ENCODE assay signal across 8 cellular contexts in the genomic region with DNA sequence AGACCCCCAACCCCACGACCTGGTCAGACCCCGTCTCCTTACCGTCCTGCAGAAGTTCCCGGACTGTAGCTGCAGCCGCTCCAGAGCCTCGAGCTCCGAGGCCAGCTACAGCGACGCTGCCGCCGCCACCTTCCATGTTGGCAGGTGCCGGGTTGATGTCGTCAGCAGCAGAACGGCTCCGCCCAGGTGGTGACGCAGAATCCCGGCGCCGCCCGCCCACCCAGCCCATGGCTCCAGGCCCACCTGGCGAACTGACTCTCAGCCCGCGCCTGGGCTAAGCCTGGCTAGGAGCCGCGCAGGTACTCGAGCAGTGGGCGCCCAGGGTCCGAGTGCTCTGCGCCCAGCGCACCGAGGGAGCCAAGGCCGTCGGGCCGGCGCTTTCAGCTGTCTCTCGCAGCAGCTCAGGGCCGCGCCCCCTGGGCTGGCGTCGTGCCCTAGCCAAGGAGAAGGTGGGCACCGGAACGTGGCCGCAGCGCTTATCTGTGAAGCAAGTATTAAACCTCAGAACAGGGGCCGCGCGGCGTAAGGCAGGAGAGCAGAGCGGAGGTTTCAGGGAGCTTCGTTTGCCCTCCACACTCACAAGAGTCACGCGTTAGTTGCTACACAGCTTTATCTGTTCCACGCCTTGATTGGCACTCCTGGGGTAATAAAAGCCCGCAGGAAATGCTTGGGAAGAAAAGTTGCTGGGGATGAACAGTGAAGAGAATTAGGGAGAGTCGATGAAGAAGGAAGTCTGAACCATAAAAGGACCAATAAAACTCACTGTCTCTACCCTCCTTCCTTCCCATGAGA. TPM values are rescaled to one million over a fixed set of nuclear protein-coding genes. Genes with fewer than 3 reads are reported as not detected.
DNase-seq lines count a peak whose midpoint lies in the region; ATAC-seq and TF ChIP-seq lines count a peak whose summit lies in the region.

A gene (minus strand): TSS at position 160 of the 792 bp plus-strand sequence. CDS start 24 bp downstream, at position 136.
A gene with protein sequence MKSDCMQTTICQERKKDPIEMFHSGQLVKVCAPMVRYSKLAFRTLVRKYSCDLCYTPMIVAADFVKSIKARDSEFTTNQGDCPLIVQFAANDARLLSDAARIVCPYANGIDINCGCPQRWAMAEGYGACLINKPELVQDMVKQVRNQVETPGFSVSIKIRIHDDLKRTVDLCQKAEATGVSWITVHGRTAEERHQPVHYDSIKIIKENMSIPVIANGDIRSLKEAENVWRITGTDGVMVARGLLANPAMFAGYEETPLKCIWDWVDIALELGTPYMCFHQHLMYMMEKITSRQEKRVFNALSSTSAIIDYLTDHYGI (plus strand): TSS at position 211 of the 792 bp plus-strand sequence. CDS start 3,100 bp downstream, outside the sequence.

- H3K36me3 ChIP-seq in kidney epithelial cell (ENCODE audit: control insufficient read depth, insufficient read depth, low read length): no peaks in the 10 kb centered on the region

- peak; percentile 83 for DNase-seq in AG08395 (ENCODE audit: low spot score)
- peak; percentile 86 for DNase-seq in NCI-H2227 treated with DMSO at 0.1 percent for 48 hours (lab: John Stamatoyannopoulos, UW)
- peak; percentile 78 for DNase-seq in activated CD4-positive, alpha-beta T cell treated with anti-CD3 and anti-CD28 coated beads for 1 hour
- peak; percentile 26 to 55 for DNase-seq in cerebellar nuclear complex (lab: John Stamatoyannopoulos, UW)
- no peak for DNase-seq in kidney epithelial cell (ENCODE audit: low read depth)
- DNase-seq in stimulated activated CD4-positive, alpha-beta T cell treated with anti-CD3 and anti-CD28 coated beads, Interleukin-15, amount 100 ng/mL, for 48 hours (ENCODE audit: low read depth in 2 of 2): peak; percentile 60 to 76

- H3K27me3 ChIP-seq in kidney epithelial cell (ENCODE audit: control insufficient read depth, insufficient read depth, low read length): no peaks in the 10 kb centered on the region

- ATAC-seq in GM18873 (IDR thresholded peaks at IDR 0.05; ENCODE audit: low FRiP score, unreplicated experiment): peak; percentile 91
- peak; percentile 94 for ATAC-seq in HG03108 (IDR thresholded peaks at IDR 0.05; ENCODE audit: unreplicated experiment)

- peak within 1 kb of the TSS; percentile 89 for H3K4me3 ChIP-seq in kidney epithelial cell (ENCODE audit: low read depth, low read length)

- TF ChIP-seq CTCF in kidney epithelial cell (IDR thresholded peaks at IDR 0.05; ENCODE audit: insufficient read depth, low read length, poor library complexity, severe bottlenecking): no peak

RNA-seq across cellular contexts. Expression of the first gene that starts in this region (rescaled TPM):
- 34.0 and 37.1 TPM in 2 replicates for total RNA-seq in kidney epithelial cell

RNA-seq across cellular contexts. Expression of the second gene that starts in this region (rescaled TPM):
- 16.4 and 19.6 TPM in 2 replicates for total RNA-seq in kidney epithelial cell
